Comparison of ENCODE assay signal across 1 cellular context in the genomic region with DNA sequence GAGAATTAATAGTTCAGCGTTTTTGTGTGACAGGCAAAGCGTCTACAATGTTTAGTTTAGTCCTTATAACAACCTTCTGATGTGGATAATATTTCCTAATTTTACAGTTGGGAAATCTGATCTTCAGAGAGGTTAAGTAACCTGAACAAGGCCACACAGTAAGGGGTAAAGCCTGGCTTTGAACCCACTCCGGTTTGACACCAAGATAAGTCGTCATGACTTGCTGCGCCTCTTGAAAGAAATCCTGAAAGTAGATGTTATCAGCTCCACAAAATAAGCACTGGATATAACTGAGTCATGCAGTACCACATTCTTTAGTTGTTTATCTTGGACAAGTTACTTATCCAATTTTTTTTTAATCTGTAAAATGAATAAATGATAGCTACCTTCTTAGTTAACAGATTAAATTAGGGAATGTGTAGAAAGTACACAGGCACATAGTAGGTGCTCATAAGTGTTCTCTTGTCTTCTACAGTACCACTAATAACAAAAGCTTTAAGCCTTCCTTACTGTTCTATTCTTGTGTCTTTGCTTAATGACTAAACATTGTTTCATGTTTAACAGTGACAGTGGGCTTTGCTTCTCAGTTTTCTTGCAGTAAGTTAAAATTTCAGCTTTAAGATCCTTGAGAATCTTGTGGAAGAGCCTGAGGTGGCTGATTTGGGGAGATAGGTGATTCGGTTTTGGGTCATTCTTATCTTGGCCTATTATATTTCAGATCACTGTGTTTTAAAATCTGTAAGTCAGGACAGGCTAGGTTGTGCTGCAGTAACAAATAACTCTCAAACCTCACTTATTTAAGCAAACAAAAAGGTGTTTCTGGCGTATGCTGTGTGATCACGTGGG.
TF ChIP-seq lines count a peak whose summit lies in the region.

No MANE protein-coding gene starts in this region.

TF ChIP-seq in K562, 482 proteins besides CTCF, POLR2A, EP300 and RAD21 (continued from another document and continues in another):
- TF ChIP-seq, protein P1, sequence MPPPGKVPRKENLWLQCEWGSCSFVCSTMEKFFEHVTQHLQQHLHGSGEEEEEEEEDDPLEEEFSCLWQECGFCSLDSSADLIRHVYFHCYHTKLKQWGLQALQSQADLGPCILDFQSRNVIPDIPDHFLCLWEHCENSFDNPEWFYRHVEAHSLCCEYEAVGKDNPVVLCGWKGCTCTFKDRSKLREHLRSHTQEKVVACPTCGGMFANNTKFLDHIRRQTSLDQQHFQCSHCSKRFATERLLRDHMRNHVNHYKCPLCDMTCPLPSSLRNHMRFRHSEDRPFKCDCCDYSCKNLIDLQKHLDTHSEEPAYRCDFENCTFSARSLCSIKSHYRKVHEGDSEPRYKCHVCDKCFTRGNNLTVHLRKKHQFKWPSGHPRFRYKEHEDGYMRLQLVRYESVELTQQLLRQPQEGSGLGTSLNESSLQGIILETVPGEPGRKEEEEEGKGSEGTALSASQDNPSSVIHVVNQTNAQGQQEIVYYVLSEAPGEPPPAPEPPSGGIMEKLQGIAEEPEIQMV (tag; conservative IDR thresholded peaks at IDR 0.05; ENCODE audit: low read depth), result no peak
- TF ChIP-seq ILF3 (IDR thresholded peaks at IDR 0.05; ENCODE audit: borderline replicate concordance), result no peak
- TF ChIP-seq, protein P2, sequence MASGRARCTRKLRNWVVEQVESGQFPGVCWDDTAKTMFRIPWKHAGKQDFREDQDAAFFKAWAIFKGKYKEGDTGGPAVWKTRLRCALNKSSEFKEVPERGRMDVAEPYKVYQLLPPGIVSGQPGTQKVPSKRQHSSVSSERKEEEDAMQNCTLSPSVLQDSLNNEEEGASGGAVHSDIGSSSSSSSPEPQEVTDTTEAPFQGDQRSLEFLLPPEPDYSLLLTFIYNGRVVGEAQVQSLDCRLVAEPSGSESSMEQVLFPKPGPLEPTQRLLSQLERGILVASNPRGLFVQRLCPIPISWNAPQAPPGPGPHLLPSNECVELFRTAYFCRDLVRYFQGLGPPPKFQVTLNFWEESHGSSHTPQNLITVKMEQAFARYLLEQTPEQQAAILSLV (tag; IDR thresholded peaks at IDR 0.05), result no peak
- no peak for TF ChIP-seq RUNX1 (IDR thresholded peaks at IDR 0.05; ENCODE audit: low read depth)
- TF ChIP-seq RBM25 (IDR thresholded peaks at IDR 0.05; ENCODE audit: low read depth, low read length, severe bottlenecking), result peak; percentile 99
- TF ChIP-seq, protein P3, sequence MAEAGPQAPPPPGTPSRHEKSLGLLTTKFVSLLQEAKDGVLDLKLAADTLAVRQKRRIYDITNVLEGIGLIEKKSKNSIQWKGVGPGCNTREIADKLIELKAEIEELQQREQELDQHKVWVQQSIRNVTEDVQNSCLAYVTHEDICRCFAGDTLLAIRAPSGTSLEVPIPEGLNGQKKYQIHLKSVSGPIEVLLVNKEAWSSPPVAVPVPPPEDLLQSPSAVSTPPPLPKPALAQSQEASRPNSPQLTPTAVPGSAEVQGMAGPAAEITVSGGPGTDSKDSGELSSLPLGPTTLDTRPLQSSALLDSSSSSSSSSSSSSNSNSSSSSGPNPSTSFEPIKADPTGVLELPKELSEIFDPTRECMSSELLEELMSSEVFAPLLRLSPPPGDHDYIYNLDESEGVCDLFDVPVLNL (CRISPR knock-in tag; IDR thresholded peaks at IDR 0.05; ENCODE audit: low read depth), result no peak
- TF ChIP-seq, protein P4, sequence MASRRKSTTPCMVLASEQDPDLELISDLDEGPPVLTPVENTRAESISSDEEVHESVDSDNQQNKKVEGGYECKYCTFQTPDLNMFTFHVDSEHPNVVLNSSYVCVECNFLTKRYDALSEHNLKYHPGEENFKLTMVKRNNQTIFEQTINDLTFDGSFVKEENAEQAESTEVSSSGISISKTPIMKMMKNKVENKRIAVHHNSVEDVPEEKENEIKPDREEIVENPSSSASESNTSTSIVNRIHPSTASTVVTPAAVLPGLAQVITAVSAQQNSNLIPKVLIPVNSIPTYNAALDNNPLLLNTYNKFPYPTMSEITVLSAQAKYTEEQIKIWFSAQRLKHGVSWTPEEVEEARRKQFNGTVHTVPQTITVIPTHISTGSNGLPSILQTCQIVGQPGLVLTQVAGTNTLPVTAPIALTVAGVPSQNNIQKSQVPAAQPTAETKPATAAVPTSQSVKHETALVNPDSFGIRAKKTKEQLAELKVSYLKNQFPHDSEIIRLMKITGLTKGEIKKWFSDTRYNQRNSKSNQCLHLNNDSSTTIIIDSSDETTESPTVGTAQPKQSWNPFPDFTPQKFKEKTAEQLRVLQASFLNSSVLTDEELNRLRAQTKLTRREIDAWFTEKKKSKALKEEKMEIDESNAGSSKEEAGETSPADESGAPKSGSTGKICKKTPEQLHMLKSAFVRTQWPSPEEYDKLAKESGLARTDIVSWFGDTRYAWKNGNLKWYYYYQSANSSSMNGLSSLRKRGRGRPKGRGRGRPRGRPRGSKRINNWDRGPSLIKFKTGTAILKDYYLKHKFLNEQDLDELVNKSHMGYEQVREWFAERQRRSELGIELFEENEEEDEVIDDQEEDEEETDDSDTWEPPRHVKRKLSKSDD (conservative IDR thresholded peaks at IDR 0.05; ENCODE audit: low read length), result no peak
- no peak for TF ChIP-seq ASH1L (IDR thresholded peaks at IDR 0.05; ENCODE audit: borderline replicate concordance, low read depth, partially characterized antibody)
- no peak for TF ChIP-seq BDP1 (IDR thresholded peaks at IDR 0.05; ENCODE audit: insufficient read depth, insufficient read length)
- no peak for TF ChIP-seq GATAD2A (IDR thresholded peaks at IDR 0.05)
- 0 out of 2 replicates have a peak, but pooled peaks have one; percentile 0 for TF ChIP-seq ZNF316 (IDR thresholded peaks at IDR 0.05)
- TF ChIP-seq, protein P5, sequence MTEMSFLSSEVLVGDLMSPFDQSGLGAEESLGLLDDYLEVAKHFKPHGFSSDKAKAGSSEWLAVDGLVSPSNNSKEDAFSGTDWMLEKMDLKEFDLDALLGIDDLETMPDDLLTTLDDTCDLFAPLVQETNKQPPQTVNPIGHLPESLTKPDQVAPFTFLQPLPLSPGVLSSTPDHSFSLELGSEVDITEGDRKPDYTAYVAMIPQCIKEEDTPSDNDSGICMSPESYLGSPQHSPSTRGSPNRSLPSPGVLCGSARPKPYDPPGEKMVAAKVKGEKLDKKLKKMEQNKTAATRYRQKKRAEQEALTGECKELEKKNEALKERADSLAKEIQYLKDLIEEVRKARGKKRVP (CRISPR knock-in tag; IDR thresholded peaks at IDR 0.05), result no peak
- no peak for TF ChIP-seq MEF2A (IDR thresholded peaks at IDR 0.05; ENCODE audit: control insufficient read depth, low read depth, low read length)
- TF ChIP-seq NFATC3 (IDR thresholded peaks at IDR 0.05), result no peak
- TF ChIP-seq GABPB2 (CRISPR knock-in tag; conservative IDR thresholded peaks at IDR 0.05), result no peak
- TF ChIP-seq, protein P6, sequence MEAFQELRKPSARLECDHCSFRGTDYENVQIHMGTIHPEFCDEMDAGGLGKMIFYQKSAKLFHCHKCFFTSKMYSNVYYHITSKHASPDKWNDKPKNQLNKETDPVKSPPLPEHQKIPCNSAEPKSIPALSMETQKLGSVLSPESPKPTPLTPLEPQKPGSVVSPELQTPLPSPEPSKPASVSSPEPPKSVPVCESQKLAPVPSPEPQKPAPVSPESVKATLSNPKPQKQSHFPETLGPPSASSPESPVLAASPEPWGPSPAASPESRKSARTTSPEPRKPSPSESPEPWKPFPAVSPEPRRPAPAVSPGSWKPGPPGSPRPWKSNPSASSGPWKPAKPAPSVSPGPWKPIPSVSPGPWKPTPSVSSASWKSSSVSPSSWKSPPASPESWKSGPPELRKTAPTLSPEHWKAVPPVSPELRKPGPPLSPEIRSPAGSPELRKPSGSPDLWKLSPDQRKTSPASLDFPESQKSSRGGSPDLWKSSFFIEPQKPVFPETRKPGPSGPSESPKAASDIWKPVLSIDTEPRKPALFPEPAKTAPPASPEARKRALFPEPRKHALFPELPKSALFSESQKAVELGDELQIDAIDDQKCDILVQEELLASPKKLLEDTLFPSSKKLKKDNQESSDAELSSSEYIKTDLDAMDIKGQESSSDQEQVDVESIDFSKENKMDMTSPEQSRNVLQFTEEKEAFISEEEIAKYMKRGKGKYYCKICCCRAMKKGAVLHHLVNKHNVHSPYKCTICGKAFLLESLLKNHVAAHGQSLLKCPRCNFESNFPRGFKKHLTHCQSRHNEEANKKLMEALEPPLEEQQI (IDR thresholded peaks at IDR 0.05), result peak; percentile 81
- TF ChIP-seq, protein P7, sequence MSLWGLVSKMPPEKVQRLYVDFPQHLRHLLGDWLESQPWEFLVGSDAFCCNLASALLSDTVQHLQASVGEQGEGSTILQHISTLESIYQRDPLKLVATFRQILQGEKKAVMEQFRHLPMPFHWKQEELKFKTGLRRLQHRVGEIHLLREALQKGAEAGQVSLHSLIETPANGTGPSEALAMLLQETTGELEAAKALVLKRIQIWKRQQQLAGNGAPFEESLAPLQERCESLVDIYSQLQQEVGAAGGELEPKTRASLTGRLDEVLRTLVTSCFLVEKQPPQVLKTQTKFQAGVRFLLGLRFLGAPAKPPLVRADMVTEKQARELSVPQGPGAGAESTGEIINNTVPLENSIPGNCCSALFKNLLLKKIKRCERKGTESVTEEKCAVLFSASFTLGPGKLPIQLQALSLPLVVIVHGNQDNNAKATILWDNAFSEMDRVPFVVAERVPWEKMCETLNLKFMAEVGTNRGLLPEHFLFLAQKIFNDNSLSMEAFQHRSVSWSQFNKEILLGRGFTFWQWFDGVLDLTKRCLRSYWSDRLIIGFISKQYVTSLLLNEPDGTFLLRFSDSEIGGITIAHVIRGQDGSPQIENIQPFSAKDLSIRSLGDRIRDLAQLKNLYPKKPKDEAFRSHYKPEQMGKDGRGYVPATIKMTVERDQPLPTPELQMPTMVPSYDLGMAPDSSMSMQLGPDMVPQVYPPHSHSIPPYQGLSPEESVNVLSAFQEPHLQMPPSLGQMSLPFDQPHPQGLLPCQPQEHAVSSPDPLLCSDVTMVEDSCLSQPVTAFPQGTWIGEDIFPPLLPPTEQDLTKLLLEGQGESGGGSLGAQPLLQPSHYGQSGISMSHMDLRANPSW (CRISPR knock-in tag; IDR thresholded peaks at IDR 0.05), result no peak
- TF ChIP-seq SMARCC2 (IDR thresholded peaks at IDR 0.05; ENCODE audit: low read depth), result no peak
- no peak for TF ChIP-seq MED1 (CRISPR knock-in tag; IDR thresholded peaks at IDR 0.05; ENCODE audit: borderline replicate concordance)
- TF ChIP-seq BCL6 (CRISPR knock-in tag; IDR thresholded peaks at IDR 0.05), result no peak
- TF ChIP-seq NCOA4 (IDR thresholded peaks at IDR 0.05; ENCODE audit: partially characterized antibody), result no peak
- no peak for TF ChIP-seq TCF7 (IDR thresholded peaks at IDR 0.05; ENCODE audit: borderline replicate concordance)
- TF ChIP-seq PHF20 (IDR thresholded peaks at IDR 0.05; ENCODE audit: partially characterized antibody), result peak; percentile 73
- no peak for TF ChIP-seq MEF2D (tag; conservative IDR thresholded peaks at IDR 0.05; ENCODE audit: low read depth)
- TF ChIP-seq, protein P8, sequence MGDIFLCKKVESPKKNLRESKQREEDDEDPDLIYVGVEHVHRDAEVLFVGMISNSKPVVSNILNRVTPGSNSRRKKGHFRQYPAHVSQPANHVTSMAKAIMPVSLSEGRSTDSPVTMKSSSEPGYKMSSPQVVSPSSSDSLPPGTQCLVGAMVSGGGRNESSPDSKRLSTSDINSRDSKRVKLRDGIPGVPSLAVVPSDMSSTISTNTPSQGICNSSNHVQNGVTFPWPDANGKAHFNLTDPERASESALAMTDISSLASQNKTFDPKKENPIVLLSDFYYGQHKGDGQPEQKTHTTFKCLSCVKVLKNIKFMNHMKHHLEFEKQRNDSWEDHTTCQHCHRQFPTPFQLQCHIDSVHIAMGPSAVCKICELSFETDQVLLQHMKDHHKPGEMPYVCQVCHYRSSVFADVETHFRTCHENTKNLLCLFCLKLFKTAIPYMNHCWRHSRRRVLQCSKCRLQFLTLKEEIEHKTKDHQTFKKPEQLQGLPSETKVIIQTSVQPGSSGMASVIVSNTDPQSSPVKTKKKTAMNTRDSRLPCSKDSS (IDR thresholded peaks at IDR 0.05; ENCODE audit: low read depth, partially characterized antibody), result no peak
- peak; percentile 84 for TF ChIP-seq HDAC2 (IDR thresholded peaks at IDR 0.05)
- TF ChIP-seq NFIC (IDR thresholded peaks at IDR 0.05), result no peak
- TF ChIP-seq, protein P9, sequence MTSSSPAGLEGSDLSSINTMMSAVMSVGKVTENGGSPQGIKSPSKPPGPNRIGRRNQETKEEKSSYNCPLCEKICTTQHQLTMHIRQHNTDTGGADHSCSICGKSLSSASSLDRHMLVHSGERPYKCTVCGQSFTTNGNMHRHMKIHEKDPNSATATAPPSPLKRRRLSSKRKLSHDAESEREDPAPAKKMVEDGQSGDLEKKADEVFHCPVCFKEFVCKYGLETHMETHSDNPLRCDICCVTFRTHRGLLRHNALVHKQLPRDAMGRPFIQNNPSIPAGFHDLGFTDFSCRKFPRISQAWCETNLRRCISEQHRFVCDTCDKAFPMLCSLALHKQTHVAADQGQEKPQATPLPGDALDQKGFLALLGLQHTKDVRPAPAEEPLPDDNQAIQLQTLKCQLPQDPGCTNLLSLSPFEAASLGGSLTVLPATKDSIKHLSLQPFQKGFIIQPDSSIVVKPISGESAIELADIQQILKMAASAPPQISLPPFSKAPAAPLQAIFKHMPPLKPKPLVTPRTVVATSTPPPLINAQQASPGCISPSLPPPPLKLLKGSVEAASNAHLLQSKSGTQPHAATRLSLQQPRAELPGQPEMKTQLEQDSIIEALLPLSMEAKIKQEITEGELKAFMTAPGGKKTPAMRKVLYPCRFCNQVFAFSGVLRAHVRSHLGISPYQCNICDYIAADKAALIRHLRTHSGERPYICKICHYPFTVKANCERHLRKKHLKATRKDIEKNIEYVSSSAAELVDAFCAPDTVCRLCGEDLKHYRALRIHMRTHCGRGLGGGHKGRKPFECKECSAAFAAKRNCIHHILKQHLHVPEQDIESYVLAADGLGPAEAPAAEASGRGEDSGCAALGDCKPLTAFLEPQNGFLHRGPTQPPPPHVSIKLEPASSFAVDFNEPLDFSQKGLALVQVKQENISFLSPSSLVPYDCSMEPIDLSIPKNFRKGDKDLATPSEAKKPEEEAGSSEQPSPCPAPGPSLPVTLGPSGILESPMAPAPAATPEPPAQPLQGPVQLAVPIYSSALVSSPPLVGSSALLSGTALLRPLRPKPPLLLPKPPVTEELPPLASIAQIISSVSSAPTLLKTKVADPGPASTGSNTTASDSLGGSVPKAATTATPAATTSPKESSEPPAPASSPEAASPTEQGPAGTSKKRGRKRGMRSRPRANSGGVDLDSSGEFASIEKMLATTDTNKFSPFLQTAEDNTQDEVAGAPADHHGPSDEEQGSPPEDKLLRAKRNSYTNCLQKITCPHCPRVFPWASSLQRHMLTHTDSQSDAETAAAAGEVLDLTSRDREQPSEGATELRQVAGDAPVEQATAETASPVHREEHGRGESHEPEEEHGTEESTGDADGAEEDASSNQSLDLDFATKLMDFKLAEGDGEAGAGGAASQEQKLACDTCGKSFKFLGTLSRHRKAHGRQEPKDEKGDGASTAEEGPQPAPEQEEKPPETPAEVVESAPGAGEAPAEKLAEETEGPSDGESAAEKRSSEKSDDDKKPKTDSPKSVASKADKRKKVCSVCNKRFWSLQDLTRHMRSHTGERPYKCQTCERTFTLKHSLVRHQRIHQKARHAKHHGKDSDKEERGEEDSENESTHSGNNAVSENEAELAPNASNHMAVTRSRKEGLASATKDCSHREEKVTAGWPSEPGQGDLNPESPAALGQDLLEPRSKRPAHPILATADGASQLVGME (CRISPR knock-in tag; IDR thresholded peaks at IDR 0.05), result no peak
- no peak for TF ChIP-seq MYNN (IDR thresholded peaks at IDR 0.05)
- no peak for TF ChIP-seq MYNN (CRISPR knock-in tag; IDR thresholded peaks at IDR 0.05)
- no peak for TF ChIP-seq CC2D1A (IDR thresholded peaks at IDR 0.05)
- TF ChIP-seq FOXP1 (CRISPR knock-in tag; IDR thresholded peaks at IDR 0.05), result no peak
- TF ChIP-seq ZNF12 (CRISPR knock-in tag; IDR thresholded peaks at IDR 0.05), result peak; percentile 100
